3 cellular contexts compared by ENCODE assay signal in the genomic region with DNA sequence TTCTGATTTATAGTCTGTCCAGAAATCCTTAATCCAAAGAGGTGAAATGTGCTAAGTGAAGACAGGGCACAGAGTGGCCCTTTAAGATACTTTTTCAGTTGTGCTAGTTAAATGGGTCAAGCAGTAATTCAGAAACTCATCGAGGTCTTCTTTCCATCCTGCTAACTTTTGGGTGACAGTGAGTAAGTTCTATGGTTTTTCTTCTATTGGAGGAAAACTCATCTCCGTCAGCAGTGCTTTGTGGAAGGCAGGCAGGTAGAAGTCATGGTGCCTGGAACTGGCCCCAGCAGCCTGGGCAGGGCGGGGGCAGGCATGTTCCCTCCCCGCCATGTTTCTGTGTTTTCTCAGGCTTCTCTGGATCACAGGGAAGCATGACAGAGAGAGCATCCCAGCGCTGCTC.
"Had no signal": no experiment of that assay in that cellular context is flagged by ENCODE, and none has a peak within 500 bp of the region (broad histone marks: within the 10 kb centered on the region; RNA-seq: fewer than 3 reads in every experiment).

No MANE protein-coding gene starts in this region.

- DNase-seq: GDM1, GF-D8 had no signal

- ATAC-seq: GM12878 had no signal
